ENCODE assay signal across 8 cellular contexts in genomic region chr6:90584636-90585255, GRCh38. TPM values are rescaled to one million over a fixed set of nuclear protein-coding genes. Genes with fewer than 3 reads are reported as not detected.
DNase-seq lines count a peak whose midpoint lies in the region; ATAC-seq and TF ChIP-seq lines count a peak whose summit lies in the region.

No MANE protein-coding gene starts in this region.

- no peak for DNase-seq in activated CD4-positive, alpha-beta T cell treated with anti-CD3 and anti-CD28 coated beads, Interleukin-2, amount 10 ng/mL, durations not matched to agents 24 days and 14 days
- DNase-seq in activated CD4-positive, alpha-beta T cell treated with anti-CD3 and anti-CD28 coated beads for 4 hours = no peak
- DNase-seq in HT1080 (ENCODE audit: low read depth) (peak; percentile 3), retinal pigment epithelial cell (ENCODE audit: low read depth) (no peak), amniotic stem cell (lab: John Stamatoyannopoulos, UW) (no peak), HEK293T (ENCODE audit: extremely low spot score) (no peak)

- TF ChIP-seq CTCF in brain (conservative IDR thresholded peaks at IDR 0.05) (no peak), retinal pigment epithelial cell (conservative IDR thresholded peaks at IDR 0.05; ENCODE audit: low read depth, low read length) (no peak)

- peaks cover 7% of the 10 kb centered on the region for H3K36me3 Mint-ChIP-seq in activated CD4-positive, alpha-beta T cell treated with anti-CD3 and anti-CD28 coated beads, Interleukin-2, amount 10 ng/mL, durations not matched to agents 24 days and 14 days (ENCODE audit: low read depth)
- no peaks in the 10 kb centered on the region for H3K36me3 Mint-ChIP-seq in brain

- peaks cover 38% of the 10 kb centered on the region for H3K4me1 Mint-ChIP-seq in activated CD4-positive, alpha-beta T cell treated with anti-CD3 and anti-CD28 coated beads, Interleukin-2, amount 10 ng/mL, durations not matched to agents 24 days and 14 days
- peaks cover 62% of the 10 kb centered on the region for H3K4me1 Mint-ChIP-seq in brain

- intact Hi-C loops in activated CD4-positive, alpha-beta T cell treated with anti-CD3 and anti-CD28 coated beads, Interleukin-2, amount 10 ng/mL, durations not matched to agents 24 days and 14 days (cut with micrococcal nuclease) = loop anchor here (5.0 to 10.0 kb wide), 5 partner anchors 190 to 1502 kb away; partner anchors contain the start of genes BACH2, PNRC1 and UBE2J1

- peak overlapping the region; percentile 57 for H3K4me3 ChIP-seq in retinal pigment epithelial cell (ENCODE audit: low read length)

- peaks cover 5% of the 10 kb centered on the region for H3K9me3 Mint-ChIP-seq in activated CD4-positive, alpha-beta T cell treated with anti-CD3 and anti-CD28 coated beads, Interleukin-2, amount 10 ng/mL, durations not matched to agents 24 days and 14 days
- H3K9me3 Mint-ChIP-seq in brain = peaks cover 0 to 10% (median 0%) of the 10 kb centered on the region in 5 experiments

- H3K4me3 Mint-ChIP-seq in activated CD4-positive, alpha-beta T cell treated with anti-CD3 and anti-CD28 coated beads, Interleukin-2, amount 10 ng/mL, durations not matched to agents 24 days and 14 days = peak overlapping the region; percentile 73
- H3K4me3 Mint-ChIP-seq in brain = peak overlapping the region; percentile 93 to 99 (median 96)

- POLR2A ChIA-PET in HEK293T (lab: Yijun Ruan, JAX) = no interaction called here

- no peak for ATAC-seq in HG02798 (IDR thresholded peaks at IDR 0.05; ENCODE audit: poor library complexity, unreplicated experiment)

- H3K27ac Mint-ChIP-seq in activated CD4-positive, alpha-beta T cell treated with anti-CD3 and anti-CD28 coated beads, Interleukin-2, amount 10 ng/mL, durations not matched to agents 24 days and 14 days = no peak overlapping the region
- H3K27ac Mint-ChIP-seq in brain = peak overlapping the region in 3 of 5 experiments; percentile 4 to 41 (median 5)

- CTCF ChIA-PET in HEK293T (lab: Yijun Ruan, JAX) = no interaction called here

- H3K27me3 Mint-ChIP-seq in activated CD4-positive, alpha-beta T cell treated with anti-CD3 and anti-CD28 coated beads, Interleukin-2, amount 10 ng/mL, durations not matched to agents 24 days and 14 days = peaks cover 17% of the 10 kb centered on the region
- H3K27me3 Mint-ChIP-seq in brain = peaks cover 18% of the 10 kb centered on the region

TF ChIP-seq in HEK293T, 16 proteins besides CTCF, POLR2A, EP300 and RAD21:
- no peak for TF ChIP-seq L3MBTL2 (conservative IDR thresholded peaks at IDR 0.05)
- TF ChIP-seq ZNF384 (IDR thresholded peaks at IDR 0.05) = no peak
- no peak for TF ChIP-seq FOXA1 (IDR thresholded peaks at IDR 0.05)
- TF ChIP-seq LEF1 (IDR thresholded peaks at IDR 0.05; ENCODE audit: borderline replicate concordance) = no peak
- TF ChIP-seq HDGF (IDR thresholded peaks at IDR 0.05; ENCODE audit: borderline replicate concordance) = no peak

RNA-seq across cellular contexts. Expression of gene MAP3K7, which starts 2.1 kb away (rescaled TPM):
- total RNA-seq in activated CD4-positive, alpha-beta T cell treated with anti-CD3 and anti-CD28 coated beads, Interleukin-2, amount 10 ng/mL, durations not matched to agents 24 days and 14 days = 31.8 TPM in 2 replicates
- total RNA-seq in HT1080 (2014; rRNA removed; shearing (Covaris generic)) = 32.0 and 38.8 TPM in 2 replicates
- 42.0 and 51.2 TPM in 2 replicates for polyA plus RNA-seq in HT1080 (2015; cell fraction: cytosol; rRNA removed)
- 55.6 and 58.7 TPM in 2 replicates for polyA plus RNA-seq in HT1080 (2015; cell fraction: nucleus; rRNA removed)
- 13.4 TPM for polyA plus RNA-seq in brain (ENCODE audit: insufficient read depth, low read depth, low replicate concordance)
